ENCODE assay signal across 8 cellular contexts in genomic region chr16:2194852-2195315, GRCh38. TPM values are rescaled to one million over a fixed set of nuclear protein-coding genes. Genes with fewer than 3 reads are reported as not detected.
A peak's percentile ranks its signal among the peaks of the same experiment; 100 is the strongest.
DNase-seq lines count a peak whose midpoint lies in the region; ATAC-seq, FAIRE-seq and TF ChIP-seq lines count a peak whose summit lies in the region.

No MANE protein-coding gene starts in this region.

- H3K27me3 Mint-ChIP-seq in endothelial cell (ENCODE audit: unreplicated experiment) (peaks cover 25% of the 10 kb centered on the region), nephron progenitor cell (ENCODE audit: low read depth, poor library complexity) (peaks cover 52% of the 10 kb centered on the region)

- DNase-seq in 8988T (peak; percentile 83), NCI-H187 (lab: John Stamatoyannopoulos, UW) (peak; percentile 25 to 44), endothelial cell (ENCODE audit: low spot score) (peak; percentile 48), nephron progenitor cell (peak; percentile 44)
- peak; percentile 45 to 56 for DNase-seq in activated CD4-positive, alpha-beta T cell treated with anti-CD3 and anti-CD28 coated beads for 4 hours

- H3K4me1 Mint-ChIP-seq in endothelial cell (ENCODE audit: unreplicated experiment): no peaks in the 10 kb centered on the region
- peaks cover 24% of the 10 kb centered on the region for H3K4me1 Mint-ChIP-seq in nephron progenitor cell

- H3K4me3 Mint-ChIP-seq in endothelial cell (ENCODE audit: unreplicated experiment) (no peak overlapping the region), nephron progenitor cell (peak overlapping the region; percentile 67)

- no peaks in the 10 kb centered on the region for H3K36me3 Mint-ChIP-seq in endothelial cell (ENCODE audit: low read depth, unreplicated experiment)
- no peaks in the 10 kb centered on the region for H3K36me3 Mint-ChIP-seq in nephron progenitor cell (ENCODE audit: low read depth)

- H3K27ac Mint-ChIP-seq in endothelial cell (ENCODE audit: unreplicated experiment): no peak overlapping the region
- no peak overlapping the region for H3K27ac Mint-ChIP-seq in nephron progenitor cell

- H3K9me3 Mint-ChIP-seq in endothelial cell (ENCODE audit: unreplicated experiment) (no peaks in the 10 kb centered on the region), nephron progenitor cell (no peaks in the 10 kb centered on the region)

- TF ChIP-seq CTCF in endothelial cell (IDR thresholded peaks at IDR 0.05; ENCODE audit: unreplicated experiment) (peak; percentile 20), nephron progenitor cell (IDR thresholded peaks at IDR 0.05) (peak; percentile 45)

- peak; percentile 60 for FAIRE-seq in G401.6 (lab: Jason Lieb, UNC)

- ATAC-seq in HG03045 (IDR thresholded peaks at IDR 0.05; ENCODE audit: unreplicated experiment): no peak
- ATAC-seq in HG02623 (IDR thresholded peaks at IDR 0.05; ENCODE audit: unreplicated experiment): no peak

RNA-seq across cellular contexts. Expression of gene CASKIN1, which starts 1.5 kb away (rescaled TPM):
- total RNA-seq in endothelial cell (ENCODE audit: unreplicated experiment): 2.4 TPM

RNA-seq across cellular contexts. Expression of gene MLST8, which starts 10.4 kb away (rescaled TPM):
- total RNA-seq in endothelial cell (ENCODE audit: unreplicated experiment): 35.4 TPM

RNA-seq across cellular contexts. Expression of gene BRICD5, which starts 15.8 kb away (rescaled TPM):
- total RNA-seq in endothelial cell (ENCODE audit: unreplicated experiment): 21.1 TPM

RNA-seq across cellular contexts. Expression of gene PGP, which starts 19.8 kb away (rescaled TPM):
- 31.5 TPM for total RNA-seq in endothelial cell (ENCODE audit: unreplicated experiment)

RNA-seq across cellular contexts. Expression of gene E4F1, which starts 28.5 kb away (rescaled TPM):
- total RNA-seq in endothelial cell (ENCODE audit: unreplicated experiment): 35.9 TPM
